In genomic region chr17:27473748-27474609, GRCh38 we compare ENCODE assay signal across 8 cellular contexts. TPM values are rescaled to one million over a fixed set of nuclear protein-coding genes. Genes with fewer than 3 reads are reported as not detected.
DNase-seq lines count a peak whose midpoint lies in the region; TF ChIP-seq lines count a peak whose summit lies in the region.

No MANE protein-coding gene starts in this region.

- H3K4me1 Mint-ChIP-seq in glutamatergic neuron (ENCODE audit: low read depth, unreplicated experiment), result peaks cover 67% of the 10 kb centered on the region

- TF ChIP-seq CTCF in glutamatergic neuron (IDR thresholded peaks at IDR 0.05; ENCODE audit: partially characterized antibody, unreplicated experiment), result no peak

- H3K9me3 Mint-ChIP-seq in glutamatergic neuron (ENCODE audit: unreplicated experiment), result peaks cover 12% of the 10 kb centered on the region

- peak overlapping the region; percentile 3 for H3K9ac ChIP-seq in HUES6 (ENCODE audit: low read length)

- no peaks in the 10 kb centered on the region for H3K27me3 ChIP-seq in HUES6 (ENCODE audit: control insufficient read depth, insufficient read depth, low read length)

- H3K4me3 ChIP-seq in HUES6 (ENCODE audit: low read depth, low read length), result no peak overlapping the region

- H3K36me3 Mint-ChIP-seq in glutamatergic neuron (ENCODE audit: unreplicated experiment), result no peaks in the 10 kb centered on the region

- H3K27me3 Mint-ChIP-seq in glutamatergic neuron (ENCODE audit: unreplicated experiment), result peaks cover 16% of the 10 kb centered on the region

- no peaks in the 10 kb centered on the region for H3K9me3 ChIP-seq in HUES6 (ENCODE audit: control insufficient read depth, insufficient read depth, low read depth, low read length)

- DNase-seq in NCI-H2029 (lab: John Stamatoyannopoulos, UW) (peak; percentile 18), NCI-H2029 treated with DMSO at 0.1 percent for 48 hours (lab: John Stamatoyannopoulos, UW) (no peak), glutamatergic neuron (no peak), foreskin melanocyte (no peak), head of caudate nucleus (no peak)
- DNase-seq in activated CD4-positive, alpha-beta T cell treated with anti-CD3 and anti-CD28 coated beads, Interleukin-2, amount 50 U/mL, for 48 hours, result peak; percentile 82 to 88
- DNase-seq in stimulated activated CD4-positive, alpha-beta T cell treated with anti-CD3 and anti-CD28 coated beads, TNF-alpha, amount 100 ng/mL, for 1 hour (ENCODE audit: low read depth in 3 of 3, low spot score in 1 of 3), result peak in 2 of 3 donors; percentile 40 to 49

- H3K4me1 ChIP-seq in HUES6 (ENCODE audit: control insufficient read depth, insufficient read depth, low read length), result peaks cover 65% of the 10 kb centered on the region

- no peaks in the 10 kb centered on the region for H3K36me3 ChIP-seq in HUES6 (ENCODE audit: control insufficient read depth, insufficient read depth, low read length)

- intact Hi-C loops in head of caudate nucleus (cut with DNase I), result no loop called here

- H3K27ac ChIP-seq in HUES6 (ENCODE audit: low read depth, low read length), result no peak overlapping the region

- peak overlapping the region; percentile 66 for H3K4me3 Mint-ChIP-seq in glutamatergic neuron (ENCODE audit: unreplicated experiment)

- peak overlapping the region; percentile 12 for H3K27ac Mint-ChIP-seq in glutamatergic neuron (ENCODE audit: unreplicated experiment)

RNA-seq across cellular contexts. Expression of gene KSR1, which starts 17.7 kb away (rescaled TPM):
- total RNA-seq in glutamatergic neuron (ENCODE audit: unreplicated experiment), result 203 TPM

Comparison
In these comparisons a context has a peak if more than half of its experiments do, and no peak if none do; other contexts are left out.
1. DNase-seq: peak in NCI-H2029 (single experiment), activated CD4-positive, alpha-beta T cell treated with anti-CD3 and anti-CD28 coated beads, Interleukin-2, amount 50 U/mL, for 48 hours (2 of 2) and stimulated activated CD4-positive, alpha-beta T cell treated with anti-CD3 and anti-CD28 coated beads, TNF-alpha, amount 100 ng/mL, for 1 hour (2 of 3); none in NCI-H2029 treated with DMSO at 0.1 percent for 48 hours (single experiment), glutamatergic neuron (single experiment), foreskin melanocyte (single experiment) and head of caudate nucleus (0 of 42).